31 cellular contexts compared by ENCODE assay signal in genomic region chr2:221973902-221974301, GRCh38.
"Had no signal": no experiment of that assay in that cellular context is flagged by ENCODE, and none has a peak within 500 bp of the region (broad histone marks: within the 10 kb centered on the region; RNA-seq: fewer than 3 reads in every experiment).

No MANE protein-coding gene starts in this region.

- H3K9ac ChIP-seq: neural progenitor cell, parathyroid adenoma had no signal

- H3K4me1 ChIP-seq: parathyroid adenoma, psoas muscle, spleen, suprapubic skin, testis, tibial artery, transverse colon, upper lobe of right lung, uterus had no signal

- H3K4me2 ChIP-seq: neural progenitor cell, smooth muscle cell had no signal

- H3K4me3 Mint-ChIP-seq: natural killer cell; nephron; neural progenitor cell; stimulated activated memory B cell treated with anti-CD40 and anti-IgM and Interleukin-4, amounts not matched to agents 10 μg/mL and 1 μg/mL and 100 μg/mL, for 72 hours; stimulated activated naive CD8-positive, alpha-beta T cell treated with anti-CD3 and anti-CD28 coated beads, Interleukin-15, amount 100 ng/mL, for 72 hours; type B pancreatic cell had no signal

- H3K27ac ChIP-seq: neural progenitor cell, ovary, parathyroid adenoma, psoas muscle, skin epidermis, spleen, suprapubic skin, testis, tibial artery, transverse colon, upper lobe of right lung, uterus had no signal

- H3K36me3 ChIP-seq: neural progenitor cell, ovary, spleen, suprapubic skin, tibial artery, transverse colon, upper lobe of right lung, uterus had no signal

- H3K27me3 Mint-ChIP-seq: stimulated activated naive CD8-positive, alpha-beta T cell treated with anti-CD3 and anti-CD28 coated beads, Interleukin-15, amount 100 ng/mL, for 72 hours had no signal

- H3K9me3 ChIP-seq: ovary, psoas muscle, spleen, suprapubic skin, testis, tibial artery, transverse colon, upper lobe of right lung, uterus had no signal

- H3K27me3 ChIP-seq: neural progenitor cell, ovary, testis, transverse colon, upper lobe of right lung, uterus had no signal

- H3K4me3 ChIP-seq: neural progenitor cell, ovary, psoas muscle, skin epidermis, smooth muscle cell, spleen, suprapubic skin, testis, tibial artery, transverse colon, upper lobe of right lung, uterus had no signal

- H3K27ac Mint-ChIP-seq: natural killer cell; nephron; neural progenitor cell; progenitor cell of endocrine pancreas; stimulated activated memory B cell treated with anti-CD40 and anti-IgM and Interleukin-4, amounts not matched to agents 10 μg/mL and 1 μg/mL and 100 μg/mL, for 72 hours; stimulated activated naive CD8-positive, alpha-beta T cell treated with anti-CD3 and anti-CD28 coated beads, Interleukin-15, amount 100 ng/mL, for 72 hours; type B pancreatic cell had no signal

- ATAC-seq: natural killer cell; psoas muscle; right cardiac atrium; sciatic nerve; stimulated activated memory B cell treated with anti-CD40 and anti-IgM and Interleukin-4, amounts not matched to agents 10 μg/mL and 1 μg/mL and 100 μg/mL, for 72 hours; stimulated activated naive CD8-positive, alpha-beta T cell treated with anti-CD3 and anti-CD28 coated beads, Interleukin-15, amount 100 ng/mL, for 72 hours; stimulated activated naive CD8-positive, alpha-beta T cell treated with anti-CD3 and anti-CD28 coated beads, Interleukin-15, Interleukin-2, amounts not matched to agents 100 U/mL and 50 U/mL, for 24 hours; upper lobe of right lung had no signal

- H3K36me3 Mint-ChIP-seq: natural killer cell; neural progenitor cell; stimulated activated memory B cell treated with anti-CD40 and anti-IgM and Interleukin-4, amounts not matched to agents 10 μg/mL and 1 μg/mL and 100 μg/mL, for 72 hours; type B pancreatic cell had no signal

- H3K79me2 ChIP-seq: parathyroid adenoma had no signal

- H3K4me1 Mint-ChIP-seq: natural killer cell; nephron; stimulated activated memory B cell treated with anti-CD40 and anti-IgM and Interleukin-4, amounts not matched to agents 10 μg/mL and 1 μg/mL and 100 μg/mL, for 72 hours; stimulated activated naive CD8-positive, alpha-beta T cell treated with anti-CD3 and anti-CD28 coated beads, Interleukin-15, amount 100 ng/mL, for 72 hours had no signal

- DNase-seq: natural killer cell; occipital lobe; ovary; posterior cingulate gyrus; psoas muscle; right cardiac atrium; spleen; stimulated activated CD4-positive, alpha-beta T cell treated with anti-CD3 and anti-CD28 coated beads, Interleukin-12 subunit alpha, Interleukin-12 subunit beta, amount 100 ng/mL, for 4 hours; stimulated activated CD4-positive, alpha-beta T cell treated with anti-CD3 and anti-CD28 coated beads, Interleukin-1b, Interleukin-23, amount 100 ng/mL, for 48 hours; stimulated activated CD4-positive, alpha-beta T cell treated with anti-CD3 and anti-CD28 coated beads, Interleukin-4, amount 100 ng/mL, for 1 hour; stimulated activated CD4-positive, alpha-beta T cell treated with anti-CD3 and anti-CD28 coated beads, Interleukin-4, amount 100 ng/mL, for 4 hours; stimulated activated CD8-positive, alpha-beta memory T cell treated with anti-CD3 and anti-CD28 coated beads, Interleukin-4, amount 100 ng/mL, for 48 hours; stimulated activated naive CD4-positive, alpha-beta T cell; stimulated activated naive CD8-positive, alpha-beta T cell treated with anti-CD3 and anti-CD28 coated beads, Interleukin-15, amount 100 ng/mL, for 72 hours; stimulated activated naive CD8-positive, alpha-beta T cell treated with anti-CD3 and anti-CD28 coated beads, Interleukin-15, Interleukin-2, amounts not matched to agents 100 U/mL and 50 U/mL, for 24 hours; substantia nigra; testis; tibial artery; transverse colon; upper lobe of right lung; uterus had no signal

- H2AFZ ChIP-seq: neural progenitor cell, parathyroid adenoma had no signal

- H3K9me3 Mint-ChIP-seq: nephron; neural progenitor cell; stimulated activated memory B cell treated with anti-CD40 and anti-IgM and Interleukin-4, amounts not matched to agents 10 μg/mL and 1 μg/mL and 100 μg/mL, for 72 hours; type B pancreatic cell had no signal
